26 cellular contexts compared by ENCODE assay signal in the genomic region with DNA sequence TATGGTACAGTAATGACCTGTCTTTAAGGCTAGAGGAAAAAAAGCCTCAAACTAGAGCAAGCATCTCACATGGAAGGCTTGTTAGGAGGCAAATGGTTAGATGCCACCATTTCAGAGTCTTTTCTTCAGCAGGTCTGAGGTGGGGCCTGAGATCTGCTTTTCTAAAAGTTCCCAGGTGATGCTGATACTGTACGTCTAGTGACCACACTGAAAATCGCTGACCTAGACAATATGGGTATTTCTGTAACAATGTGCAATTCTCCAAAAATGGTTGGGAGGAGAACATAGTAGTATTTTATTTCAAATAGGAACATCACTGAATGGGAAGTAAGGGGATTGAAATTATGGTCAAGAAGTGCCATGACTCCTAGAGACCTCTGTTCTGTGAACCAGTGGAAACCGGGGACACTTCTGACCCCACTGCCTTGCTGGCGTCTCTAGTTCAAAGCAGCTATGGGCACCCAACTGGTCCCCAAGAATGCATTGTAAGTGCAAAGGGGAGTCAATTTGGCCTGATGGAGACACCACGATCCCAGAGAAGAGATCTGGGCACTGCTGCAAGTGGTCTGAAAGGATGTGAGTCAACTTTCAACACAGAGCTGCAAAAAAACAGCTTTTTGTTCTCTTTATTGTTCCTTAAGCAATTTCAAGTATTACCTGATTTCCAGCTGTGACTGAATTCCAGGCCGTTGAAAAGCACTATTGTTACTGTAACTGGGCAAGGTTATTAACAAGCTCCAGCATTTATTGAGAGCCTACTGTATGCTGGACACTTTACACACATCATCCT. TPM values are rescaled to one million over a fixed set of nuclear protein-coding genes. Genes with fewer than 3 reads are reported as not detected.
A peak's percentile ranks its signal among the peaks of the same experiment; 100 is the strongest.
DNase-seq lines count a peak whose midpoint lies in the region; ATAC-seq, FAIRE-seq and TF ChIP-seq lines count a peak whose summit lies in the region.
"Had no signal": no experiment of that assay in that cellular context is flagged by ENCODE, and none has a peak within 500 bp of the region (broad histone marks: within the 10 kb centered on the region; RNA-seq: fewer than 3 reads in every experiment).

No MANE protein-coding gene starts in this region.

- H3K18ac ChIP-seq in H1 (ENCODE audit: extremely low read depth, low read length) = 0 out of 2 replicates have a peak overlapping the region, but pooled peaks have one; percentile 24

- H3K4ac ChIP-seq in H1 (replicated peaks; ENCODE audit: insufficient read length, low read depth, low read length) = no peak overlapping the region

- no peak for TF ChIP-seq RAD21 in H1 (IDR thresholded peaks at IDR 0.05 in 1 of 2, conservative IDR thresholded peaks at IDR 0.05 in 1 of 2; ENCODE audit: low read depth in 2 of 2, low read length in 2 of 2)

- TF ChIP-seq POLR2A in H54 (IDR thresholded peaks at IDR 0.05; ENCODE audit: low read depth, low read length) = no peak
- no peak for TF ChIP-seq POLR2A in H1 (IDR thresholded peaks at IDR 0.05; ENCODE audit: control extremely low read depth in 1 of 2, low read depth in 2 of 2, low read length in 2 of 2)
- no peak for TF ChIP-seq POLR2A in esophagus muscularis mucosa (IDR thresholded peaks at IDR 0.05; ENCODE audit: low read depth)

- H3K27ac ChIP-seq in RWPE2 (ENCODE audit: poor library complexity, severe bottlenecking) = peak overlapping the region; percentile 43
- H3K27ac ChIP-seq in H1 (ENCODE audit: low read depth, low read length) = no peak overlapping the region
- no peak overlapping the region for H3K27ac ChIP-seq in esophagus muscularis mucosa (replicated peaks in 1 of 4)
- H3K27ac ChIP-seq: SK-N-MC, thyroid gland had no signal

- no peak overlapping the region; the same call in 1 of the 2 replicates for H2BK12ac ChIP-seq in H1 (ENCODE audit: low read depth, low read length)

- peak overlapping the region; percentile 47; the same call in 1 of the 2 replicates for H2BK5ac ChIP-seq in H1 (ENCODE audit: low read depth, low read length)

- H3K14ac ChIP-seq in H1 (ENCODE audit: insufficient read length) = no peak overlapping the region

- H3K4me1 ChIP-seq in RWPE2 (ENCODE audit: insufficient read depth, poor library complexity, severe bottlenecking) (peaks cover 22% of the 10 kb centered on the region), H1 (replicated peaks in 1 of 4; ENCODE audit: control insufficient read depth in 3 of 4, insufficient read depth in 4 of 4, low read length in 3 of 4) (peaks cover 2 to 8% (median 4%) of the 10 kb centered on the region in 4 experiments; a peak in 6 of 7 replicates), esophagus muscularis mucosa (no peaks in the 10 kb centered on the region)
- H3K4me1 ChIP-seq: thyroid gland had no signal

- in situ Hi-C loops in G401 (cut with HindIII; ENCODE audit: low sequenced_read_pairs) = no loop called here

- no peak overlapping the region for H3K4me3 ChIP-seq in RWPE2 (ENCODE audit: severe bottlenecking)
- H3K4me3 ChIP-seq in H1 (ENCODE audit: extremely low read depth in 1 of 4, insufficient read depth in 2 of 4, low read depth in 3 of 4, low read length in 4 of 4) = no peak overlapping the region
- no peak overlapping the region for H3K4me3 ChIP-seq in esophagus muscularis mucosa
- H3K4me3 ChIP-seq: SK-N-MC, thyroid gland had no signal

- CTCF ChIA-PET in H1 (lab: Charles Lee; ENCODE audit: partially characterized antibody) = interaction anchor here (0.5 to 2.4 kb wide), 13 partner anchors 10 to 1266 kb away, joined by 3 to 10 read pairs (median 6); no protein-coding TSS in a partner anchor

- intact Hi-C loops in esophagus muscularis mucosa (cut with DNase I) = loop anchor here (10.0 kb wide), 1 partner anchor 1264 kb away; no protein-coding TSS in a partner anchor

- WGBS in H1 (ENCODE audit: extremely low coverage in 1 of 2, insufficient coverage in 1 of 2, insufficient read length in 1 of 2, insufficient replicate concordance in 2 of 2, low coverage in 1 of 2, low lambda C conversion rate in 2 of 2, missing lambda C conversion rate in 1 of 2), 2 experiments = 69% methylated on average over 6 of the region's 6 CpGs; no CpG with 5 or more reads in 1 of the 2 experiments
- WGBS in esophagus muscularis mucosa = 81% methylated on average over 6 of the region's 6 CpGs

- no peak overlapping the region for H3K4me2 ChIP-seq in H1 (ENCODE audit: insufficient read depth in 1 of 2, low read depth in 2 of 2, low read length in 2 of 2)

- H2BK20ac ChIP-seq in H1 (ENCODE audit: low read length) = no peak overlapping the region

- H3K9ac ChIP-seq in H1 (replicated peaks in 1 of 4; ENCODE audit: extremely low read depth in 1 of 4, low read depth in 3 of 4, low read length in 3 of 4) = no peak overlapping the region

- no peaks in the 10 kb centered on the region for H3K27me3 ChIP-seq in RWPE2 (ENCODE audit: insufficient read depth, poor library complexity, severe bottlenecking)
- no peaks in the 10 kb centered on the region for H3K27me3 ChIP-seq in H1 (replicated peaks in 1 of 4; ENCODE audit: control insufficient read depth in 3 of 4, extremely low read depth in 1 of 4, insufficient read depth in 3 of 4, low read length in 3 of 4)
- no peaks in the 10 kb centered on the region for H3K27me3 ChIP-seq in esophagus muscularis mucosa
- H3K27me3 ChIP-seq: thyroid gland had no signal

- H2BK15ac ChIP-seq in H1 (ENCODE audit: low read length) = no peak overlapping the region

- DNase-seq in H54 (ENCODE audit: insufficient read length, low spot score) = no peak
- DNase-seq in RWPE2 (ENCODE audit: low spot score) = no peak
- DNase-seq in H1 (ENCODE audit: low read depth in 1 of 2, low spot score in 2 of 2) = peak in 1 of 2 experiments; percentile 13
- no peak for DNase-seq in nephron progenitor cell
- no peak for DNase-seq in NCI-H2171 treated with DMSO at 0.1 percent for 48 hours (lab: John Stamatoyannopoulos, UW)
- no peak for DNase-seq in esophagus muscularis mucosa (ENCODE audit: extremely low spot score)
- DNase-seq in G401 (ENCODE audit: low spot score) = no peak
- DNase-seq: activated CD4-positive, alpha-beta memory T cell treated with anti-CD3 and anti-CD28 coated beads for 36 hours; activated CD4-positive, CD25-positive, alpha-beta regulatory T cell; amygdala; DMS79 treated with DMSO at 0.1 percent for 48 hours; effector CD4-positive, alpha-beta T cell; H9; head of caudate nucleus; Kasumi-1; left ventricle myocardium superior; NCI-H1417 treated with DMSO at 0.1 percent for 48 hours; NCI-H2171; NCI-H69; stimulated activated CD4-positive, alpha-beta T cell treated with anti-CD3 and anti-CD28 coated beads, Interleukin-2, amount 100 ng/mL, for 24 hours; stimulated activated naive CD4-positive, alpha-beta T cell treated with Interleukin-2 at 50 U/mL for 16 hours; T-helper 9 cell; thyroid gland had no signal

- peaks cover 12% of the 10 kb centered on the region for H3K4me1 Mint-ChIP-seq in nephron progenitor cell

- no peak overlapping the region for H4K91ac ChIP-seq in H1 (replicated peaks; ENCODE audit: insufficient read length, low read length)

- no peaks in the 10 kb centered on the region for H4K20me1 ChIP-seq in H1 (replicated peaks in 1 of 2; ENCODE audit: control insufficient read depth in 1 of 2, insufficient read depth in 2 of 2, low read length in 2 of 2)

- no peak overlapping the region for H3K23ac ChIP-seq in H1 (ENCODE audit: insufficient read length)

- no peak overlapping the region for H4K5ac ChIP-seq in H1 (ENCODE audit: insufficient read length, low read depth, low read length)

- TF ChIP-seq CTCF in RWPE2 (IDR thresholded peaks at IDR 0.05; ENCODE audit: poor library complexity, severe bottlenecking) (no peak), H1 (IDR thresholded peaks at IDR 0.05; ENCODE audit: control extremely low read depth in 1 of 3, insufficient read depth in 1 of 3, low read depth in 1 of 3, low read length in 3 of 3) (no peak), nephron progenitor cell (IDR thresholded peaks at IDR 0.05) (no peak), esophagus muscularis mucosa (IDR thresholded peaks at IDR 0.05) (no peak)

- POLR2A ChIA-PET in H1 (lab: Charles Lee; ENCODE audit: partially characterized antibody) = interaction anchor here (1.2 kb wide), 1 partner anchor 504 kb away, joined by 3 read pairs; no protein-coding TSS in a partner anchor

- no peaks in the 10 kb centered on the region for H3K79me2 ChIP-seq in H1 (ENCODE audit: control insufficient read depth in 1 of 2, insufficient read depth in 2 of 2, low read length in 2 of 2)

- H3K9me3 Mint-ChIP-seq in nephron progenitor cell = peaks cover 3% of the 10 kb centered on the region
- H3K9me3 Mint-ChIP-seq: H9, neural crest cell had no signal

- no peak overlapping the region for H2BK120ac ChIP-seq in H1 (replicated peaks; ENCODE audit: low read depth, low read length)

- H2AFZ ChIP-seq in H1 (ENCODE audit: low read length) = 0 out of 2 replicates have a peak overlapping the region, but pooled peaks have one; percentile 10

- no peak overlapping the region for H3K4me3 Mint-ChIP-seq in nephron progenitor cell
- H3K4me3 Mint-ChIP-seq: activated CD4-positive, alpha-beta memory T cell treated with anti-CD3 and anti-CD28 coated beads for 36 hours; H9; neural crest cell had no signal

- H3K56ac ChIP-seq in H1 (replicated peaks; ENCODE audit: insufficient read length, low read depth, low read length) = no peak overlapping the region

- peak; percentile 35; the same call in 1 of the 3 replicates for ATAC-seq in RWPE2 (ENCODE audit: low read depth)
- ATAC-seq: left ventricle myocardium superior had no signal

- no peak overlapping the region for H4K8ac ChIP-seq in H1 (ENCODE audit: extremely low read depth, insufficient read depth, low read length)

- H3K9me3 ChIP-seq in RWPE2 (ENCODE audit: severe bottlenecking) = no peaks in the 10 kb centered on the region
- H3K9me3 ChIP-seq in H1 (ENCODE audit: insufficient read depth in 2 of 2, low read depth in 1 of 2, low read length in 1 of 2) = no peaks in the 10 kb centered on the region
- peaks cover 0 to 7% (median 0%) of the 10 kb centered on the region in 4 donors for H3K9me3 ChIP-seq in esophagus muscularis mucosa
- H3K9me3 ChIP-seq: thyroid gland had no signal

- no peak overlapping the region for H2AK5ac ChIP-seq in H1 (ENCODE audit: low read depth, low read length)

- no peaks in the 10 kb centered on the region for H3K36me3 ChIP-seq in RWPE2 (ENCODE audit: low read depth)
- H3K36me3 ChIP-seq in H1 (ENCODE audit: control insufficient read depth in 2 of 4, insufficient read depth in 4 of 4, low read length in 3 of 4) = no peaks in the 10 kb centered on the region
- H3K36me3 ChIP-seq in esophagus muscularis mucosa = no peaks in the 10 kb centered on the region
- H3K36me3 ChIP-seq: thyroid gland had no signal

- H3K79me1 ChIP-seq in H1 (ENCODE audit: low read depth, low read length) = no peaks in the 10 kb centered on the region

- no peaks in the 10 kb centered on the region for H3K36me3 Mint-ChIP-seq in nephron progenitor cell (ENCODE audit: low read depth)

- no peaks in the 10 kb centered on the region for H3K27me3 Mint-ChIP-seq in nephron progenitor cell (ENCODE audit: low read depth, poor library complexity)
- H3K27me3 Mint-ChIP-seq: activated CD4-positive, alpha-beta memory T cell treated with anti-CD3 and anti-CD28 coated beads for 36 hours had no signal

- TF ChIP-seq EP300 in H1 (IDR thresholded peaks at IDR 0.05; ENCODE audit: borderline replicate concordance in 1 of 2, low read depth in 2 of 2, low read length in 2 of 2) (no peak), esophagus muscularis mucosa (IDR thresholded peaks at IDR 0.05) (no peak)

- no peaks in the 10 kb centered on the region for H3K23me2 ChIP-seq in H1 (ENCODE audit: low read depth, low read length)

- peak; percentile 69 for FAIRE-seq in H54 (lab: Jason Lieb, UNC)
- no peak for FAIRE-seq in H1 (lab: Jason Lieb, UNC)

- peak overlapping the region; percentile 8 for H3K27ac Mint-ChIP-seq in nephron progenitor cell
- H3K27ac Mint-ChIP-seq: activated CD4-positive, alpha-beta memory T cell treated with anti-CD3 and anti-CD28 coated beads for 36 hours had no signal

RNA-seq across cellular contexts. Expression of gene PLEKHG7, which starts 54.4 kb away (rescaled TPM):
- not detected in 2 replicates for total RNA-seq in H1 (2021; fragmentation: NEBNext Ultra II Directional; extraction: Animal tissue kit (Norgen Biotek cat#: 25700))
- not detected in 2 replicates for polyA plus RNA-seq in H1 (2011; rRNA removed)
- polyA plus RNA-seq in H1 (2011; cell fraction: cytosol; rRNA removed) = not detected
- polyA plus RNA-seq in H1 (2011; cell fraction: nucleus; rRNA removed) = not detected
- not detected in 4 replicates for polyA plus RNA-seq in H1 (2012, experiment 1 of 2)
- polyA plus RNA-seq in H1 (2012, experiment 2 of 2) = not detected
- 0.02 TPM for polyA plus RNA-seq in H1 (2013, experiment 1 of 2)
- polyA plus RNA-seq in H1 (2013, experiment 2 of 2) = 0.06 TPM
- not detected in 2 replicates for polyA minus RNA-seq in H1 (2011; rRNA and poly(A)+ RNA removed)
- not detected for polyA minus RNA-seq in H1 (2011; cell fraction: cytosol; rRNA and poly(A)+ RNA removed)
- polyA minus RNA-seq in H1 (2011; cell fraction: nucleus; rRNA and poly(A)+ RNA removed) = not detected
- not detected for total RNA-seq in esophagus muscularis mucosa
- not detected in 2 replicates for total RNA-seq in G401 (2014; rRNA removed; shearing (Covaris generic))
- total RNA-seq: activated CD4-positive, alpha-beta memory T cell treated with anti-CD3 and anti-CD28 coated beads for 36 hours; H9; left ventricle myocardium superior; neural crest cell; posterior vena cava; thyroid gland had no signal
